8 cellular contexts compared by ENCODE assay signal in genomic region chr2:98187194-98187593, GRCh38.
"Had no signal": no experiment of that assay in that cellular context is flagged by ENCODE, and none has a peak within 500 bp of the region (broad histone marks: within the 10 kb centered on the region; RNA-seq: fewer than 3 reads in every experiment).

No MANE protein-coding gene starts in this region.

- H3K4me3 ChIP-seq: GM12878 had no signal

- FAIRE-seq: G401.6, GM12878, GM12891, GM12892, GM18507, GM19239 had no signal

- DNase-seq: GDM1, GF-D8 had no signal

- ATAC-seq: GM12878 had no signal
